Comparison of ENCODE assay signal across 11 cellular contexts in genomic region chr2:98461650-98462049, GRCh38. TPM values are rescaled to one million over a fixed set of nuclear protein-coding genes. Genes with fewer than 3 reads are reported as not detected.
DNase-seq lines count a peak whose midpoint lies in the region; ATAC-seq lines count a peak whose summit lies in the region.
"Had no signal": no experiment of that assay in that cellular context is flagged by ENCODE, and none has a peak within 500 bp of the region (broad histone marks: within the 10 kb centered on the region; RNA-seq: fewer than 3 reads in every experiment).

No MANE protein-coding gene starts in this region.

- H3K9me3 Mint-ChIP-seq in activated CD8-positive, alpha-beta memory T cell treated with anti-CD3 and anti-CD28 coated beads, Interleukin-2, amount 10 ng/mL, durations not matched to agents 7 days and 5 days (ENCODE audit: low read depth) = no peaks in the 10 kb centered on the region
- peaks cover 0 to 2% of the 10 kb centered on the region in 2 donors for H3K9me3 Mint-ChIP-seq in stimulated activated naive B cell treated with anti-CD40 and anti-IgM and Interleukin-4, amounts not matched to agents 10 μg/mL and 1 μg/mL and 100 μg/mL, for 72 hours

- peaks cover 93% of the 10 kb centered on the region for H3K4me1 Mint-ChIP-seq in activated CD8-positive, alpha-beta memory T cell treated with anti-CD3 and anti-CD28 coated beads, Interleukin-2, amount 10 ng/mL, durations not matched to agents 7 days and 5 days
- peaks cover 79% of the 10 kb centered on the region for H3K4me1 Mint-ChIP-seq in T-helper 17 cell
- peaks cover 65 to 88% of the 10 kb centered on the region in 2 donors for H3K4me1 Mint-ChIP-seq in stimulated activated naive B cell treated with anti-CD40 and anti-IgM and Interleukin-4, amounts not matched to agents 10 μg/mL and 1 μg/mL and 100 μg/mL, for 72 hours

- H3K9me3 ChIP-seq in T-helper 17 cell (ENCODE audit: control insufficient read depth, low read length, poor library complexity, severe bottlenecking) = no peaks in the 10 kb centered on the region

- H3K4me3 Mint-ChIP-seq in activated CD8-positive, alpha-beta memory T cell treated with anti-CD3 and anti-CD28 coated beads, Interleukin-2, amount 10 ng/mL, durations not matched to agents 7 days and 5 days = no peak overlapping the region
- H3K4me3 Mint-ChIP-seq in T-helper 17 cell = peak overlapping the region; percentile 21
- H3K4me3 Mint-ChIP-seq in stimulated activated naive B cell treated with anti-CD40 and anti-IgM and Interleukin-4, amounts not matched to agents 10 μg/mL and 1 μg/mL and 100 μg/mL, for 72 hours = no peak overlapping the region

- no peaks in the 10 kb centered on the region for H3K27me3 Mint-ChIP-seq in activated CD8-positive, alpha-beta memory T cell treated with anti-CD3 and anti-CD28 coated beads, Interleukin-2, amount 10 ng/mL, durations not matched to agents 7 days and 5 days
- no peaks in the 10 kb centered on the region for H3K27me3 Mint-ChIP-seq in T-helper 17 cell
- peaks cover 0 to 5% of the 10 kb centered on the region in 2 donors for H3K27me3 Mint-ChIP-seq in stimulated activated naive B cell treated with anti-CD40 and anti-IgM and Interleukin-4, amounts not matched to agents 10 μg/mL and 1 μg/mL and 100 μg/mL, for 72 hours

- H3K36me3 Mint-ChIP-seq in activated CD8-positive, alpha-beta memory T cell treated with anti-CD3 and anti-CD28 coated beads, Interleukin-2, amount 10 ng/mL, durations not matched to agents 7 days and 5 days = peaks cover 27% of the 10 kb centered on the region
- no peaks in the 10 kb centered on the region for H3K36me3 Mint-ChIP-seq in T-helper 17 cell (ENCODE audit: low read depth)
- peaks cover 5 to 27% of the 10 kb centered on the region in 2 donors for H3K36me3 Mint-ChIP-seq in stimulated activated naive B cell treated with anti-CD40 and anti-IgM and Interleukin-4, amounts not matched to agents 10 μg/mL and 1 μg/mL and 100 μg/mL, for 72 hours

- CTCF ChIA-PET in activated CD8-positive, alpha-beta memory T cell treated with anti-CD3 and anti-CD28 coated beads, Interleukin-2, amount 10 ng/mL, durations not matched to agents 7 days and 5 days (lab: Charles Lee) = interaction anchor here (1.0 to 7.8 kb wide), 5 partner anchors 10 to 49 kb away, joined by 3 to 79 read pairs (median 5); partner anchors contain the start of gene INPP4A

- ATAC-seq in activated CD8-positive, alpha-beta memory T cell treated with anti-CD3 and anti-CD28 coated beads, Interleukin-2, amount 10 ng/mL, durations not matched to agents 7 days and 5 days = no peak
- ATAC-seq in T-helper 17 cell = no peak
- no peak for ATAC-seq in stimulated activated naive B cell treated with anti-CD40 and anti-IgM and Interleukin-4, amounts not matched to agents 10 μg/mL and 1 μg/mL and 100 μg/mL, for 72 hours (replicated peaks)
- ATAC-seq in GM19324 (IDR thresholded peaks at IDR 0.05; ENCODE audit: low FRiP score, unreplicated experiment) = no peak
- ATAC-seq in HG03175 (IDR thresholded peaks at IDR 0.05; ENCODE audit: unreplicated experiment) = no peak
- ATAC-seq: HCT116 had no signal

- H3K27ac Mint-ChIP-seq in activated CD8-positive, alpha-beta memory T cell treated with anti-CD3 and anti-CD28 coated beads, Interleukin-2, amount 10 ng/mL, durations not matched to agents 7 days and 5 days = peak overlapping the region; percentile 96
- peak overlapping the region; percentile 97 for H3K27ac Mint-ChIP-seq in T-helper 17 cell
- H3K27ac Mint-ChIP-seq in stimulated activated naive B cell treated with anti-CD40 and anti-IgM and Interleukin-4, amounts not matched to agents 10 μg/mL and 1 μg/mL and 100 μg/mL, for 72 hours = peak overlapping the region; percentile 98

- peak; percentile 39 for DNase-seq in activated CD8-positive, alpha-beta memory T cell treated with anti-CD3 and anti-CD28 coated beads, Interleukin-2, amount 10 ng/mL, durations not matched to agents 7 days and 5 days
- DNase-seq in activated CD8-positive, alpha-beta memory T cell treated with anti-CD3 and anti-CD28 coated beads, Interleukin-2, amount 50 U/mL, for 48 hours = no peak
- DNase-seq in T-helper 17 cell (no peak), globus pallidus (ENCODE audit: low spot score) (peak; percentile 70)
- DNase-seq in stimulated activated naive B cell treated with anti-CD40 and anti-IgM and Interleukin-4, amounts not matched to agents 10 μg/mL and 1 μg/mL and 100 μg/mL, for 72 hours = no peak
- DNase-seq in stimulated activated CD4-positive, alpha-beta T cell treated with anti-CD3 and anti-CD28 coated beads, Interleukin-1b, Interleukin-23, amount 100 ng/mL, for 48 hours = no peak
- DNase-seq: GDM1, NCI-H446 had no signal

RNA-seq across cellular contexts. Expression of gene INPP4A, which starts 17.0 kb away (rescaled TPM):
- 100 to 1,000 TPM; 144 to 229 TPM for total RNA-seq in activated CD8-positive, alpha-beta memory T cell treated with anti-CD3 and anti-CD28 coated beads, Interleukin-2, amount 10 ng/mL, durations not matched to agents 7 days and 5 days
- total RNA-seq in T-helper 17 cell = 100 to 1,000 TPM; 109 to 110 TPM

Comparison
In these comparisons a context has a peak if more than half of its experiments do, and no peak if none do; other contexts are left out.
1. DNase-seq: peak in activated CD8-positive, alpha-beta memory T cell treated with anti-CD3 and anti-CD28 coated beads, Interleukin-2, amount 10 ng/mL, durations not matched to agents 7 days and 5 days (single experiment) and globus pallidus (single experiment); none in activated CD8-positive, alpha-beta memory T cell treated with anti-CD3 and anti-CD28 coated beads, Interleukin-2, amount 50 U/mL, for 48 hours (single experiment), T-helper 17 cell (0 of 3), stimulated activated naive B cell treated with anti-CD40 and anti-IgM and Interleukin-4, amounts not matched to agents 10 μg/mL and 1 μg/mL and 100 μg/mL, for 72 hours (single experiment) and stimulated activated CD4-positive, alpha-beta T cell treated with anti-CD3 and anti-CD28 coated beads, Interleukin-1b, Interleukin-23, amount 100 ng/mL, for 48 hours (single experiment).
2. Peak in every context shown above with its lines, with median percentiles within 50 percentile points of each other: H3K27ac Mint-ChIP-seq.